In the genomic region with DNA sequence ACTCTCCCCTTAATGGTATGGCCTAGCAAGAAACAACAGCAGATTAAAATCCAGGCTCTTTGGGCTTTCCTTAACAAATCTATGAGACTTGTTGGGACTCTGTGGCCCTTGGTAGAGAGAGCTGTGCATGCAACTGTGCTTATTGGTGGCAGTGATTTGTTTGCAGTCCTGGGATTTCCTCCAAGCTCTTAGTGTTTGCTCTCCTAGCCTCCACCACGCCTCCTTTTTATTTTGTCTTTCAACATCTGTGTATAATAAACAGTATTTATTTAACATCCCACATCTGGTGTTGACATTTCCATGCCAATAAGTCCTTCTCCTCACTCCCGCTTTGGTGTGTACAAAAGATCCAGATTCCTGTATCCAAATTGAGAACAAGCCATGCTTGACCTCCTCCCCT, we compare ENCODE assay signal across 23 cellular contexts. TPM values are rescaled to one million over a fixed set of nuclear protein-coding genes. Genes with fewer than 3 reads are reported as not detected.
DNase-seq lines count a peak whose midpoint lies in the region; ATAC-seq, FAIRE-seq and TF ChIP-seq lines count a peak whose summit lies in the region.
"Had no signal": no experiment of that assay in that cellular context is flagged by ENCODE, and none has a peak within 500 bp of the region (broad histone marks: within the 10 kb centered on the region; RNA-seq: fewer than 3 reads in every experiment).

No MANE protein-coding gene starts in this region.

- no peaks in the 10 kb centered on the region for H3K79me2 ChIP-seq in hepatocyte

- WGBS in hepatocyte (ENCODE audit: low lambda C conversion rate, missing lambda C conversion rate): 36% methylated on average over 2 of the region's 2 CpGs
- WGBS in suprapubic skin: 43% methylated on average over 2 of the region's 2 CpGs

- H3K4me3 ChIP-seq in LNCaP clone FGC (ENCODE audit: low read depth, low read length) (no peak overlapping the region), hepatocyte (no peak overlapping the region), suprapubic skin (no peak overlapping the region), colonic mucosa (no peak overlapping the region)
- H3K4me3 ChIP-seq: GM23248 had no signal

- TF ChIP-seq CTCF in LNCaP clone FGC (IDR thresholded peaks at IDR 0.05; ENCODE audit: control insufficient read depth, extremely low read depth, insufficient read depth) (no peak), hepatocyte (IDR thresholded peaks at IDR 0.05; ENCODE audit: poor library complexity) (no peak), suprapubic skin (IDR thresholded peaks at IDR 0.05) (no peak), GM10248 (IDR thresholded peaks at IDR 0.05; ENCODE audit: control extremely low read depth, extremely low read depth, low read depth, missing control alignments) (no peak), colonic mucosa (IDR thresholded peaks at IDR 0.05) (no peak)

- H3K36me3 ChIP-seq in hepatocyte (replicated peaks; ENCODE audit: insufficient read depth, low read depth): no peaks in the 10 kb centered on the region
- H3K36me3 ChIP-seq in suprapubic skin: no peaks in the 10 kb centered on the region
- no peaks in the 10 kb centered on the region for H3K36me3 ChIP-seq in colonic mucosa

- H3K27ac ChIP-seq in hepatocyte (no peak overlapping the region), suprapubic skin (peak overlapping the region; percentile 24), colonic mucosa (no peak overlapping the region)
- H3K27ac ChIP-seq: GM23248 had no signal

- H3K9me3 ChIP-seq in hepatocyte (ENCODE audit: low read depth) (no peaks in the 10 kb centered on the region), suprapubic skin (no peaks in the 10 kb centered on the region), colonic mucosa (no peaks in the 10 kb centered on the region)

- intact Hi-C loops in colonic mucosa (cut with DNase I) (no loop called here), Right ventricle myocardium superior (cut with DNase I) (no loop called here)

- H3K27me3 ChIP-seq in hepatocyte (no peaks in the 10 kb centered on the region), suprapubic skin (no peaks in the 10 kb centered on the region), colonic mucosa (no peaks in the 10 kb centered on the region)

- FAIRE-seq in endometrium (lab: Jason Lieb, UNC): peak; percentile 76

- ATAC-seq in GM18505 (IDR thresholded peaks at IDR 0.05; ENCODE audit: unreplicated experiment): no peak
- ATAC-seq in Right ventricle myocardium superior (ENCODE audit: poor library complexity): no peak
- ATAC-seq: PC-3, SK-N-SH treated with all-trans-retinoic acid at 6 μM for 48 hours had no signal

- CTCF ChIA-PET in GM10248 (lab: Yijun Ruan, JAX): no interaction called here

- H2AFZ ChIP-seq in hepatocyte: no peak overlapping the region
- H2AFZ ChIP-seq: GM23248 had no signal

- DNase-seq in LNCaP clone FGC (ENCODE audit: low read depth): peak; percentile 54
- peak; percentile 6 for DNase-seq in hepatocyte (ENCODE audit: low spot score)
- no peak for DNase-seq in suprapubic skin (ENCODE audit: low spot score in 2 of 2)
- DNase-seq in GM10248 (ENCODE audit: extremely low spot score): no peak
- no peak for DNase-seq in colonic mucosa
- no peak for DNase-seq in Right ventricle myocardium superior
- DNase-seq: DND-41, GM23248, KBM-7, MV-4-11, NCI-H1417, NCI-H187, NCI-H345, NCI-H524 treated with DMSO at 0.1 percent for 48 hours, PC-3, RPMI8226, SIG-M5 had no signal

- TF ChIP-seq EP300 in suprapubic skin (IDR thresholded peaks at IDR 0.05): no peak

- H4K20me1 ChIP-seq in hepatocyte (ENCODE audit: insufficient read depth, poor library complexity, severe bottlenecking): no peaks in the 10 kb centered on the region

- H3K9ac ChIP-seq in colonic mucosa (ENCODE audit: low read depth in 2 of 2, low read length in 2 of 2): no peak overlapping the region
- H3K9ac ChIP-seq: GM23248 had no signal

- POLR2A ChIA-PET in GM10248 (lab: Yijun Ruan, JAX): no interaction called here

- no peaks in the 10 kb centered on the region for H3K4me1 ChIP-seq in hepatocyte (ENCODE audit: insufficient read depth)
- H3K4me1 ChIP-seq in suprapubic skin: no peaks in the 10 kb centered on the region
- H3K4me1 ChIP-seq in colonic mucosa: no peaks in the 10 kb centered on the region

- TF ChIP-seq POLR2A in suprapubic skin (IDR thresholded peaks at IDR 0.05) (no peak), GM18505 (IDR thresholded peaks at IDR 0.05; ENCODE audit: borderline replicate concordance, extremely low read depth, insufficient read depth, insufficient read length) (no peak)

- no peak overlapping the region for H3K4me2 ChIP-seq in hepatocyte

- no peaks in the 10 kb centered on the region for H3K9me2 ChIP-seq in hepatocyte (replicated peaks; ENCODE audit: insufficient read depth)

RNA-seq across cellular contexts. Expression of a gene that starts 3.1 kb away (rescaled TPM):
- total RNA-seq in hepatocyte (1.8 and 4.8 TPM in 2 replicates), suprapubic skin (1 to 10 TPM in 2 of 4 donors, not detected in 2; 2.0 to 9.0 TPM), colonic mucosa (under 1 TPM in 1 of 2 donors, not detected in 1; 0.48 TPM), Right ventricle myocardium superior (0.16 TPM)
- polyA plus RNA-seq in hepatocyte: 1.1 TPM in 1 of 2 replicates, not detected in the other
- total RNA-seq: A673, G401, GM23248, PC-3 had no signal
- polyA plus RNA-seq: CD14-positive monocyte, GM23248 had no signal

RNA-seq across cellular contexts. Expression of a gene that starts 48.8 kb away (rescaled TPM):
- total RNA-seq in hepatocyte (134 and 146 TPM in 2 replicates), suprapubic skin (10 to 100 TPM; 10.8 to 17.0 (median 14.8) TPM), colonic mucosa (100 to 1,000 TPM in 1 of 2 donors, 10 to 100 TPM in 1; 57.6 to 106 TPM), Right ventricle myocardium superior (4.2 TPM)
- 98.3 and 131 TPM in 2 replicates for polyA plus RNA-seq in hepatocyte
- polyA plus RNA-seq: CD14-positive monocyte had no signal

RNA-seq across cellular contexts. Expression of a gene that starts 56.2 kb away (rescaled TPM):
- 19.1 and 24.9 TPM in 2 replicates for total RNA-seq in hepatocyte
- 22.9 and 32.2 TPM in 2 replicates for polyA plus RNA-seq in hepatocyte
- total RNA-seq in suprapubic skin: 10 to 100 TPM in 1 of 4 donors, 1 to 10 TPM in 3; 2.8 to 15.2 (median 7.5) TPM
- 1 to 10 TPM; 4.4 to 5.8 TPM for total RNA-seq in colonic mucosa
- 8.6 TPM for total RNA-seq in Right ventricle myocardium superior
- polyA plus RNA-seq: CD14-positive monocyte had no signal

Comparison
In these comparisons a context has a peak if more than half of its experiments do, and no peak if none do; other contexts are left out.
1. DNase-seq: peak in LNCaP clone FGC (single experiment) and hepatocyte (single experiment); none in suprapubic skin (0 of 2), GM10248 (single experiment), colonic mucosa (single experiment) and Right ventricle myocardium superior (single experiment).